Comparison of ENCODE assay signal across 8 cellular contexts in the genomic region with DNA sequence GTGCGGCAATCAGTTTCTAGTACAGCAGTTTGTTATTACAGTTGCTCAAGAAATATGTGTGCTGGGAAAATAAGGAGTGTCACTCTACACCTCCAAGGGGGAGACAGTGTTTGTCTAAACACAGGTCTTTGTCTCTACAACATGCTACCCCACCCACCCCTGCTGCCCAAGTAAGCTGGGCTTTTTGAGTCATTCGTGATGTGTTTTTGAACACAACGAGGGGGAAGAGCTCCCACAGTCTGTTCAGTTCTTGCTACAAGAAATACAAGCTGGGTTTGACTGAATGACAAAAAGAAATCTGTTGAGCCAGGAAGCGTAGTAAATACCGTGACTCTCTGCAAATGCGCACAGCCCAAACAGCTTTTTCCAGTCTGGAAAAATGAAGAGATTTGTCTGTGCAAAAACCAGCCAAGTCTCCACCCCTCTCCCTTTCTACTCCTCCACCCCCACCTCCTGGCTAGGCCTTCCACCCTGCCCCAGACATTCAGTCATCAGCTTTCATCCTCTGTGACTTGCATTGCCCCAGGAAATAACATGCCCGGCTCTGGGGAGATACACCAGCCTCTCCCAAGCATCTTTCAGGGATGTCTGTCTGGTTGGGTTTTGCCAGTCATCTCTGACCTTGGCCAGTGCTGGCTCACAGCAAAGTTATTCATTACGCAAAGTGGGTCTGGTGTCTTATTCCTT. TPM values are rescaled to one million over a fixed set of nuclear protein-coding genes. Genes with fewer than 3 reads are reported as not detected.
DNase-seq lines count a peak whose midpoint lies in the region; ATAC-seq and TF ChIP-seq lines count a peak whose summit lies in the region.

No MANE protein-coding gene starts in this region.

- TF ChIP-seq CTCF in choroid plexus epithelial cell (conservative IDR thresholded peaks at IDR 0.05; ENCODE audit: low read depth, low read length) (no peak), liver (IDR thresholded peaks at IDR 0.05; ENCODE audit: low read depth, low read length, missing input control) (no peak)

- peaks cover 11 to 25% (median 19%) of the 10 kb centered on the region in 4 donors for H3K4me1 ChIP-seq in liver (ENCODE audit: control insufficient read depth in 4 of 4, insufficient read depth in 4 of 4, low read length in 3 of 4)

- H3K27me3 ChIP-seq in liver (ENCODE audit: control insufficient read depth in 4 of 4, insufficient read depth in 4 of 4, low read length in 3 of 4) = no peaks in the 10 kb centered on the region

- H3K4me3 ChIP-seq in choroid plexus epithelial cell (ENCODE audit: low read depth, low read length) (no peak overlapping the region), liver (ENCODE audit: low read depth in 1 of 3, low read length in 3 of 3) (no peak overlapping the region)

- DNase-seq in HT1080 (ENCODE audit: low read depth) = peak; percentile 87
- peak; percentile 74 for DNase-seq in choroid plexus epithelial cell (ENCODE audit: low read depth)
- no peak for DNase-seq in NAMALWA (ENCODE audit: low spot score)
- DNase-seq in NCI-H1930 (lab: John Stamatoyannopoulos, UW) = no peak
- no peak for DNase-seq in SW 1271 (lab: John Stamatoyannopoulos, UW)

- H3K27ac ChIP-seq in liver (ENCODE audit: low read depth in 1 of 2, low read length in 2 of 2) (peak overlapping the region; percentile 7 to 10), temporal lobe (ENCODE audit: low read depth, low read length) (peak overlapping the region; percentile 52)

- no peaks in the 10 kb centered on the region for H3K9me3 ChIP-seq in liver (ENCODE audit: control insufficient read depth in 4 of 4, low read length in 3 of 4)

- H3K9ac ChIP-seq in liver (ENCODE audit: low read depth in 1 of 2, low read length in 2 of 2) = no peak overlapping the region

- 75% methylated on average over 8 of the region's 8 CpGs for WGBS in liver

- TF ChIP-seq RAD21 in liver (IDR thresholded peaks at IDR 0.05) = no peak

- no peak for ATAC-seq in GM19351 (IDR thresholded peaks at IDR 0.05; ENCODE audit: unreplicated experiment)

- no peaks in the 10 kb centered on the region for H3K36me3 ChIP-seq in liver (ENCODE audit: control insufficient read depth in 4 of 4, insufficient read depth in 3 of 4, low read depth in 1 of 4, low read length in 3 of 4)

TF ChIP-seq in liver, 16 proteins besides CTCF, POLR2A, EP300 and RAD21:
- TF ChIP-seq JUND (IDR thresholded peaks at IDR 0.05) = no peak
- TF ChIP-seq RXRA (IDR thresholded peaks at IDR 0.05) = peak in 1 of 2 donors; percentile 10

RNA-seq across cellular contexts. Expression of a gene that starts 25.7 kb away (rescaled TPM):
- 14.6 and 20.5 TPM in 2 replicates for total RNA-seq in HT1080 (2014; rRNA removed; shearing (Covaris generic))
- polyA plus RNA-seq in HT1080 (2015; cell fraction: cytosol; rRNA removed) = 12.4 and 12.8 TPM in 2 replicates
- 37.2 and 40.9 TPM in 2 replicates for polyA plus RNA-seq in HT1080 (2015; cell fraction: nucleus; rRNA removed)
- total RNA-seq in liver = 10 to 100 TPM; 31.6 to 46.6 TPM
- 10 to 100 TPM in 1 of 2 donors, 1 to 10 TPM in 1; 6.2 to 33.4 TPM for polyA plus RNA-seq in liver
- 156 TPM for total RNA-seq in temporal lobe

RNA-seq across cellular contexts. Expression of a gene that starts 27.8 kb away (rescaled TPM):
- 3.7 and 4.2 TPM in 2 replicates for total RNA-seq in HT1080 (2014; rRNA removed; shearing (Covaris generic))
- polyA plus RNA-seq in HT1080 (2015; cell fraction: cytosol; rRNA removed) = 3.1 and 3.3 TPM in 2 replicates
- polyA plus RNA-seq in HT1080 (2015; cell fraction: nucleus; rRNA removed) = 4.0 and 4.5 TPM in 2 replicates
- total RNA-seq in liver (under 1 TPM; 0.05 to 0.42 TPM), temporal lobe (0.25 TPM)
- polyA plus RNA-seq in liver = under 1 TPM in 1 of 2 donors, not detected in 1; 0.18 TPM

Comparison
In these comparisons a context has a peak if more than half of its experiments do, and no peak if none do; other contexts are left out.
1. DNase-seq: peak in HT1080 (single experiment) and choroid plexus epithelial cell (single experiment); none in NAMALWA (single experiment), NCI-H1930 (0 of 2) and SW 1271 (0 of 2).